In the genomic region with DNA sequence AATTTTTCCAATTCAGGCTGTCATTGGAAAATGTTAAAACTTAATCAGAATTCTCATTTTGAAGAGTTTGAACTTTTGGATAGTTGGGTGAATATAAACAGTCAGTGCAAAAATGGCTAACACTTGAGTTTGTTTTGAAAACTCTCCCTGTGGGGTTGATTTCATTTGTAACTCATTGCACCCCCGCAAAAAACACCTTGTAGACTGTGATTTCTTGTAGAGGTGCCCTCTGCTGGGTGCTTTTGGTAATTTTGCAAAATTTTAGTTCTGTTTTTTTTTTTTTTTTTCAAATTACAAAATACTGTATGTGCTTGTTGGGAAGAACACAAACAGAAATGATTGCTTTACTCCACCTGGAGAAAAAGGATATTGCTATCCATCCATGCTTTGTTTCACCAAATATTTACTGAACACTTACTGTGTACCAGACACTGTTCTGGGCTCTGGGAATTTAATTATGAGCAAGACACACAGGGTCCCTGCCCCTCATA, we compare ENCODE assay signal across 8 cellular contexts. TPM values are rescaled to one million over a fixed set of nuclear protein-coding genes. Genes with fewer than 3 reads are reported as not detected.
A peak's percentile ranks its signal among the peaks of the same experiment; 100 is the strongest.
DNase-seq lines count a peak whose midpoint lies in the region; ATAC-seq, FAIRE-seq and TF ChIP-seq lines count a peak whose summit lies in the region.

No MANE protein-coding gene starts in this region.

- peak; percentile 57 to 70 (median 61) for TF ChIP-seq CTCF in transverse colon (IDR thresholded peaks at IDR 0.05)

- peak; percentile 17 for DNase-seq in ELF-1 (ENCODE audit: low read depth, low spot score)
- DNase-seq in NCI-H345 treated with DMSO at 0.1 percent for 48 hours (lab: John Stamatoyannopoulos, UW; ENCODE audit: unreplicated experiment) = peak; percentile 14
- DNase-seq in amniotic stem cell (lab: John Stamatoyannopoulos, UW) = peak; percentile 5
- DNase-seq in transverse colon = no peak
- no peak for DNase-seq in NCI-H128 (lab: John Stamatoyannopoulos, UW; ENCODE audit: unreplicated experiment)

- intact Hi-C loops in transverse colon (cut with DNase I; ENCODE audit: low total_unique reads) = no loop called here

- H3K4me3 ChIP-seq in transverse colon = no peak overlapping the region

- no peaks in the 10 kb centered on the region for H3K9me3 ChIP-seq in transverse colon

- H3K4me1 ChIP-seq in transverse colon = peaks cover 0 to 8% (median 0%) of the 10 kb centered on the region in 4 donors

- in situ Hi-C loops in transverse colon (cut with MboI; ENCODE audit: low pct_ligation_motif_present in 1 of 4, low pct_unique_long_range_greater_than_20kb in 1 of 4, low sequenced_read_pairs in 3 of 4) = loop anchor here in 2 of 4 donors (25.0 kb wide), 1 partner anchor 100 kb away; no protein-coding TSS in a partner anchor

- TF ChIP-seq POLR2A in transverse colon (IDR thresholded peaks at IDR 0.05) = no peak

- peak overlapping the region; percentile 31 for H3K27ac ChIP-seq in layer of hippocampus (ENCODE audit: low read depth, low read length)
- no peak overlapping the region for H3K27ac ChIP-seq in transverse colon

- no peak for ATAC-seq in HG03457 (IDR thresholded peaks at IDR 0.05; ENCODE audit: unreplicated experiment)

- no peaks in the 10 kb centered on the region for H3K27me3 ChIP-seq in layer of hippocampus (ENCODE audit: control insufficient read depth, insufficient read depth, low read length)
- no peaks in the 10 kb centered on the region for H3K27me3 ChIP-seq in transverse colon

- H3K36me3 ChIP-seq in transverse colon = peaks cover 0 to 41% (median 17%) of the 10 kb centered on the region in 4 donors

- peak; percentile 66 for FAIRE-seq in A204.1 (lab: Jason Lieb, UNC)

- 0 to 6% methylated on average over 1 of the region's 1 CpG for WGBS in transverse colon (ENCODE audit: low coverage in 1 of 2), 2 donors

- TF ChIP-seq EP300 in transverse colon (IDR thresholded peaks at IDR 0.05; ENCODE audit: low read depth) = no peak

RNA-seq across cellular contexts. Expression of gene GPI, which starts 28.2 kb away (rescaled TPM):
- total RNA-seq in transverse colon = 100 to 1,000 TPM; 112 to 531 (median 220) TPM

Comparison
In these comparisons a context has a peak if more than half of its experiments do, and no peak if none do; other contexts are left out.
1. DNase-seq: peak in ELF-1 (single experiment), NCI-H345 treated with DMSO at 0.1 percent for 48 hours (single experiment) and amniotic stem cell (single experiment); none in transverse colon (single experiment) and NCI-H128 (single experiment).